1 cellular context compared by ENCODE assay signal in genomic region chr13:27308941-27309340, GRCh38.
TF ChIP-seq lines count a peak whose summit lies in the region.

No MANE protein-coding gene starts in this region.

TF ChIP-seq in GM23338, 12 proteins besides CTCF, POLR2A, EP300 and RAD21 (continued from another document):
- TF ChIP-seq ZNF462 (CRISPR knock-in tag; IDR thresholded peaks at IDR 0.05) = no peak
- TF ChIP-seq NANOG (IDR thresholded peaks at IDR 0.05; ENCODE audit: borderline replicate concordance) = no peak
- TF ChIP-seq ETS1 (IDR thresholded peaks at IDR 0.05) = no peak
- TF ChIP-seq JUNB (IDR thresholded peaks at IDR 0.05; ENCODE audit: unreplicated experiment) = no peak
- no peak for TF ChIP-seq REST (IDR thresholded peaks at IDR 0.05; ENCODE audit: unreplicated experiment)
- no peak for TF ChIP-seq EZH2 (IDR thresholded peaks at IDR 0.05; ENCODE audit: low read depth, unreplicated experiment)
- no peak for TF ChIP-seq POLR2AphosphoS5 (IDR thresholded peaks at IDR 0.05; ENCODE audit: low read depth)
- no peak for TF ChIP-seq ZNF331 (CRISPR knock-in tag; IDR thresholded peaks at IDR 0.05; ENCODE audit: low read depth)
- no peak for TF ChIP-seq STAT1 (IDR thresholded peaks at IDR 0.05; ENCODE audit: unreplicated experiment)
TF ChIP-seq in GM23338: peak in this region for 0.
